Comparison of ENCODE assay signal across 17 cellular contexts in genomic region chr16:87538594-87538993, GRCh38. TPM values are rescaled to one million over a fixed set of nuclear protein-coding genes. Genes with fewer than 3 reads are reported as not detected.
DNase-seq lines count a peak whose midpoint lies in the region; ATAC-seq and FAIRE-seq lines count a peak whose summit lies in the region.
"Had no signal": no experiment of that assay in that cellular context is flagged by ENCODE, and none has a peak within 500 bp of the region (broad histone marks: within the 10 kb centered on the region; RNA-seq: fewer than 3 reads in every experiment).

No MANE protein-coding gene starts in this region.

- peaks cover 48% of the 10 kb centered on the region for H3K27me3 Mint-ChIP-seq in activated naive CD8-positive, alpha-beta T cell treated with anti-CD3 and anti-CD28 coated beads, Interleukin-2, amount 50 U/mL, for 24 hours

- peak; percentile 23 to 27 for DNase-seq in activated CD4-positive, alpha-beta T cell treated with anti-CD3 and anti-CD28 coated beads, Interleukin-2, amount 50 U/mL, for 48 hours
- DNase-seq in activated CD4-positive, alpha-beta T cell treated with anti-CD3 and anti-CD28 coated beads for 4 hours: no peak
- DNase-seq in activated naive CD8-positive, alpha-beta T cell treated with anti-CD3 and anti-CD28 coated beads, Interleukin-2, amount 50 U/mL, for 24 hours: peak; percentile 36
- peak; percentile 20 for DNase-seq in fibroblast of the conjunctiva (ENCODE audit: low read depth)
- DNase-seq in stromal cell of bone marrow (ENCODE audit: low read depth): peak; percentile 89
- DNase-seq in right cardiac atrium: no peak
- no peak for DNase-seq in GM19239 (ENCODE audit: insufficient read length, low spot score)
- DNase-seq: Calu3, dermis blood vessel endothelial cell, foreskin melanocyte, immature natural killer cell, MM.1S, SIG-M5, substantia nigra had no signal

- H3K27ac ChIP-seq in right cardiac atrium (ENCODE audit: low read length): no peak overlapping the region

- peak; percentile 71 for ATAC-seq in activated naive CD8-positive, alpha-beta T cell treated with anti-CD3 and anti-CD28 coated beads, Interleukin-2, amount 50 U/mL, for 24 hours
- ATAC-seq in GM21737 (IDR thresholded peaks at IDR 0.05; ENCODE audit: unreplicated experiment) (no peak), right cardiac atrium (no peak)

- 72% methylated on average over 11 of the region's 11 CpGs for WGBS in right cardiac atrium

- no peaks in the 10 kb centered on the region for H3K4me1 ChIP-seq in right cardiac atrium (ENCODE audit: control insufficient read depth, insufficient read depth, low read length)

- no peak for FAIRE-seq in GM19239 (lab: Jason Lieb, UNC)
- FAIRE-seq: A204.1 had no signal

- H3K36me3 Mint-ChIP-seq in activated naive CD8-positive, alpha-beta T cell treated with anti-CD3 and anti-CD28 coated beads, Interleukin-2, amount 50 U/mL, for 24 hours (ENCODE audit: low read depth): no peaks in the 10 kb centered on the region
- H3K36me3 Mint-ChIP-seq: activated naive CD8-positive, alpha-beta T cell; immature natural killer cell had no signal

- peak overlapping the region; percentile 80 for H3K27ac Mint-ChIP-seq in activated naive CD8-positive, alpha-beta T cell treated with anti-CD3 and anti-CD28 coated beads, Interleukin-2, amount 50 U/mL, for 24 hours
- H3K27ac Mint-ChIP-seq: activated naive CD8-positive, alpha-beta T cell; immature natural killer cell had no signal

- no peaks in the 10 kb centered on the region for H3K9me3 ChIP-seq in right cardiac atrium (ENCODE audit: control insufficient read depth, low read length)

- H3K9me3 Mint-ChIP-seq in activated naive CD8-positive, alpha-beta T cell treated with anti-CD3 and anti-CD28 coated beads, Interleukin-2, amount 50 U/mL, for 24 hours: no peaks in the 10 kb centered on the region
- H3K9me3 Mint-ChIP-seq: immature natural killer cell had no signal

- peaks cover 15% of the 10 kb centered on the region for H3K4me1 Mint-ChIP-seq in activated naive CD8-positive, alpha-beta T cell treated with anti-CD3 and anti-CD28 coated beads, Interleukin-2, amount 50 U/mL, for 24 hours

- no peaks in the 10 kb centered on the region for H3K27me3 ChIP-seq in right cardiac atrium (ENCODE audit: control insufficient read depth, insufficient read depth)

- intact Hi-C loops in right cardiac atrium (cut with DNase I): loop anchor here in 1 of 4 donors (10.0 kb wide), 1 partner anchor 54 kb away; no protein-coding TSS in a partner anchor

- no peak overlapping the region for H3K4me3 ChIP-seq in right cardiac atrium (ENCODE audit: low read length)

- peak overlapping the region; percentile 12 for H3K4me3 Mint-ChIP-seq in activated naive CD8-positive, alpha-beta T cell treated with anti-CD3 and anti-CD28 coated beads, Interleukin-2, amount 50 U/mL, for 24 hours
- H3K4me3 Mint-ChIP-seq: activated naive CD8-positive, alpha-beta T cell; immature natural killer cell had no signal

RNA-seq across cellular contexts. Expression of gene ZCCHC14, which starts 45.8 kb away (rescaled TPM):
- 10 to 100 TPM; 21.9 to 29.4 (median 23.0) TPM for total RNA-seq in right cardiac atrium
- 11.1 TPM for polyA plus RNA-seq in right cardiac atrium

Comparison
In these comparisons a context has a peak if more than half of its experiments do, and no peak if none do; other contexts are left out.
1. DNase-seq: peak in activated CD4-positive, alpha-beta T cell treated with anti-CD3 and anti-CD28 coated beads, Interleukin-2, amount 50 U/mL, for 48 hours (2 of 2), activated naive CD8-positive, alpha-beta T cell treated with anti-CD3 and anti-CD28 coated beads, Interleukin-2, amount 50 U/mL, for 24 hours (single experiment), fibroblast of the conjunctiva (single experiment) and stromal cell of bone marrow (single experiment); none in activated CD4-positive, alpha-beta T cell treated with anti-CD3 and anti-CD28 coated beads for 4 hours (0 of 2), right cardiac atrium (0 of 3) and GM19239 (single experiment).